9 cellular contexts compared by ENCODE assay signal in the genomic region with DNA sequence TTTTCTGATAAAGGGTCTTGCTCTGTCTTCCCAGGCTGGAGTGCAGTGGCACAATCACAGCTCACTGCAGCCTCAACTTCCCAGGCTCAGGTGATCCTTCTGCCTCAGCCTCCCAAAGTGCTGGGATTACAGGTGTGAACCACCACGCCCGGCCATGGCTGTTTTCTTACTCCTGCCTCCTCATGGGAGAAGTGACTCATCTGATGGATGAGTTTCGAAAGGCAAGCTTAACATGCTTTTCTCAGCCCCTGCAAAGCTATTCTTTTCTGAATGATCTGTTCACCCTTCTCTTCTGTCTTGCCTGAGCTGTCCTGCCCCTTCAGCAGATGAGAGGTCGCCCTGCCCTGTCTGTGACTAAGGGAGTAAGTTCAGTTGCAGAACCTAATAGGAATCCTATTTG. TPM values are rescaled to one million over a fixed set of nuclear protein-coding genes. Genes with fewer than 3 reads are reported as not detected.
DNase-seq lines count a peak whose midpoint lies in the region; ATAC-seq and TF ChIP-seq lines count a peak whose summit lies in the region.
"Had no signal": no experiment of that assay in that cellular context is flagged by ENCODE, and none has a peak within 500 bp of the region (broad histone marks: within the 10 kb centered on the region; RNA-seq: fewer than 3 reads in every experiment).

No MANE protein-coding gene starts in this region.

- H3K4me3 ChIP-seq in choroid plexus epithelial cell (ENCODE audit: low read depth, low read length), result no peak overlapping the region

- peaks cover 0 to 3% (median 0%) of the 10 kb centered on the region in 3 donors for H3K36me3 Mint-ChIP-seq in naive thymus-derived CD8-positive, alpha-beta T cell

- TF ChIP-seq POLR2A in erythroblast (IDR thresholded peaks at IDR 0.05; ENCODE audit: low read length), result no peak

- POLR2A ChIA-PET in naive thymus-derived CD8-positive, alpha-beta T cell (lab: Charles Lee), result no interaction called here

- DNase-seq in Daoy (ENCODE audit: low read depth) (peak; percentile 62), MV-4-11 (lab: John Stamatoyannopoulos, UW) (peak; percentile 20), choroid plexus epithelial cell (ENCODE audit: low read depth) (peak; percentile 61), COLO829 (ENCODE audit: low spot score) (no peak), erythroblast (lab: John Stamatoyannopoulos, UW) (no peak), NCI-H1417 treated with DMSO at 0.1 percent for 48 hours (lab: John Stamatoyannopoulos, UW) (no peak)
- DNase-seq in naive thymus-derived CD8-positive, alpha-beta T cell, result no peak
- DNase-seq: activated CD8-positive, alpha-beta memory T cell treated with anti-CD3 and anti-CD28 coated beads, Interleukin-2, amount 50 U/mL, for 48 hours had no signal

- H3K4me3 Mint-ChIP-seq in naive thymus-derived CD8-positive, alpha-beta T cell, result peak overlapping the region in 8 of 10 donors; percentile 27 to 79 (median 50)

- H3K4me1 Mint-ChIP-seq in naive thymus-derived CD8-positive, alpha-beta T cell, result peaks cover 5 to 13% (median 11%) of the 10 kb centered on the region in 4 donors

- no peak for TF ChIP-seq CTCF in choroid plexus epithelial cell (conservative IDR thresholded peaks at IDR 0.05; ENCODE audit: low read depth, low read length)

- H3K27ac Mint-ChIP-seq in naive thymus-derived CD8-positive, alpha-beta T cell, result no peak overlapping the region

- ATAC-seq in naive thymus-derived CD8-positive, alpha-beta T cell, result no peak
- ATAC-seq in HG03135 (IDR thresholded peaks at IDR 0.05; ENCODE audit: unreplicated experiment), result no peak

- H3K9me3 Mint-ChIP-seq in naive thymus-derived CD8-positive, alpha-beta T cell, result no peaks in the 10 kb centered on the region

- peaks cover 30 to 66% (median 52%) of the 10 kb centered on the region in 5 donors for H3K27me3 Mint-ChIP-seq in naive thymus-derived CD8-positive, alpha-beta T cell

RNA-seq across cellular contexts. Expression of a gene that starts 0.9 kb away (rescaled TPM):
- total RNA-seq in Daoy (2014; rRNA removed; shearing (Covaris generic)), result 0.74 and 2.0 TPM in 2 replicates
- not detected for total RNA-seq in naive thymus-derived CD8-positive, alpha-beta T cell
- not detected for polyA plus RNA-seq in naive thymus-derived CD8-positive, alpha-beta T cell

Comparison
In these comparisons a context has a peak if more than half of its experiments do, and no peak if none do; other contexts are left out.
1. DNase-seq: peak in Daoy (single experiment), MV-4-11 (single experiment) and choroid plexus epithelial cell (single experiment); none in naive thymus-derived CD8-positive, alpha-beta T cell (0 of 10), COLO829 (single experiment), erythroblast (0 of 2) and NCI-H1417 treated with DMSO at 0.1 percent for 48 hours (single experiment).